1 cellular context compared by ENCODE assay signal in genomic region chrX:24775891-24776290, GRCh38.
TF ChIP-seq lines count a peak whose summit lies in the region.

No MANE protein-coding gene starts in this region.

TF ChIP-seq in liver, 16 proteins besides CTCF, POLR2A, EP300 and RAD21 (continued from another document):
- TF ChIP-seq REST (IDR thresholded peaks at IDR 0.05) (no peak), HNF4A (conservative IDR thresholded peaks at IDR 0.05) (peak; percentile 53 to 57)
TF ChIP-seq in liver: peak in this region for 1.
